In the genomic region with DNA sequence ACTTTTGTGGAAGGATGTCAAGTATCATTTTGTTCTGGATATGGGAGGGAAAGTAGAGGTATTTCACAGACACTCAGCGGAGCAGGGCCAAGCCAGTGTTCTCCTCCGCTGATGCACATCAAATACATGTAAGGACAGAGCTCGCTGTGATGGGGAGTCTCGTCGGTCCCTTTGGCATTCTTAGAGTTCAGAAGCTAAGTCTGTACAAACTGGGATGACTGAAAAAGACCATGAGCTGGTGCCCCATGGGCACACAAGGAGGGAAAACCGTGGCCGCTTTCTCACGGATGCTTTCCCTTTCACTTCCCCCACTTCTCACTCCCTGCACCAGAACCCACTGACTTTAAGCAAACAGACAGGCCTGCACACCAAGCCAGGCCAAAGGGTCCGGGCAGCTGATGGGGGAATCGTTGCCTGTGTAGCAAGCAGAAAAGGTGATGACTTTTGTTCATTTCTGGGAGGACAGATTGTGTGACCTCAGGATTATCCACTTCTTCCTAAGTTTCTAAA, we compare ENCODE assay signal across 22 cellular contexts. TPM values are rescaled to one million over a fixed set of nuclear protein-coding genes. Genes with fewer than 3 reads are reported as not detected.
DNase-seq lines count a peak whose midpoint lies in the region; ATAC-seq and TF ChIP-seq lines count a peak whose summit lies in the region.
"Had no signal": no experiment of that assay in that cellular context is flagged by ENCODE, and none has a peak within 500 bp of the region (broad histone marks: within the 10 kb centered on the region; RNA-seq: fewer than 3 reads in every experiment).

No MANE protein-coding gene starts in this region.

- no peaks in the 10 kb centered on the region for H3K9me3 ChIP-seq in OCI-LY3 (ENCODE audit: insufficient read depth, low read length)
- no peaks in the 10 kb centered on the region for H3K9me3 ChIP-seq in BE2C
- H3K9me3 ChIP-seq: HAP-1, pancreas, vagina had no signal

- no peaks in the 10 kb centered on the region for H3K36me3 Mint-ChIP-seq in naive thymus-derived CD8-positive, alpha-beta T cell

- H3K79me2 ChIP-seq in OCI-LY3 (ENCODE audit: low read length) = no peaks in the 10 kb centered on the region

- no peak overlapping the region for H3K27ac ChIP-seq in OCI-LY3 (ENCODE audit: low read length)
- H3K27ac ChIP-seq: epithelial cell of prostate, pancreas, vagina had no signal

- peak overlapping the region; percentile 53 for H3K4me2 ChIP-seq in OCI-LY3 (ENCODE audit: low read length)

- peak overlapping the region in 8 of 10 donors; percentile 8 to 85 (median 69) for H3K4me3 Mint-ChIP-seq in naive thymus-derived CD8-positive, alpha-beta T cell

- H3K36me3 ChIP-seq in OCI-LY3 (replicated peaks; ENCODE audit: low read depth, low read length) (no peaks in the 10 kb centered on the region), BE2C (no peaks in the 10 kb centered on the region; the same call in 1 of the 2 replicates)
- H3K36me3 ChIP-seq: HAP-1 had no signal

- no peaks in the 10 kb centered on the region for H4K20me1 ChIP-seq in OCI-LY3 (ENCODE audit: insufficient read depth, low read length)

- no peak overlapping the region for H2AFZ ChIP-seq in OCI-LY3 (ENCODE audit: low read depth, low read length)

- POLR2A ChIA-PET in naive thymus-derived CD8-positive, alpha-beta T cell (lab: Charles Lee) = interaction anchor here (0.8 to 4.2 kb wide), 4 partner anchors 29 to 357 kb away, joined by 3 to 19 read pairs (median 3); partner anchors contain the start of gene RPS6KA2

- H3K4me3 ChIP-seq in OCI-LY3 (ENCODE audit: low read length) (peak overlapping the region; percentile 37), BE2C (ENCODE audit: low read depth, low read length) (no peak overlapping the region)
- H3K4me3 ChIP-seq: HAP-1, pancreas, vagina had no signal

- peaks cover 6% of the 10 kb centered on the region; the same call in 1 of the 2 replicates for H3K4me1 ChIP-seq in OCI-LY3 (ENCODE audit: low read length)
- H3K4me1 ChIP-seq in BE2C = no peaks in the 10 kb centered on the region
- H3K4me1 ChIP-seq: pancreas, vagina had no signal

- TF ChIP-seq CTCF in OCI-LY3 (IDR thresholded peaks at IDR 0.05; ENCODE audit: low read depth, low read length) (no peak), BE2C (IDR thresholded peaks at IDR 0.05; ENCODE audit: low read depth, low read length) (no peak)

- peak overlapping the region; percentile 18 to 97 (median 88) for H3K27ac Mint-ChIP-seq in naive thymus-derived CD8-positive, alpha-beta T cell

- DNase-seq in activated effector memory CD4-positive, alpha-beta T cell treated with anti-CD3 and anti-CD28 coated beads, Interleukin-2, amount 50 U/mL, for 16 hours = peak; percentile 27
- DNase-seq in activated effector memory CD4-positive, alpha-beta T cell treated with Interleukin-2 at 50 U/mL for 16 hours = no peak
- no peak for DNase-seq in naive thymus-derived CD8-positive, alpha-beta T cell
- no peak for DNase-seq in NCI-H524 (lab: John Stamatoyannopoulos, UW)
- no peak for DNase-seq in BE2C
- DNase-seq: activated CD4-positive, CD25-positive, alpha-beta regulatory T cell treated with anti-CD3 and anti-CD28 coated beads, Interleukin-2, amount 50 U/mL, for 72 hours; activated CD8-positive, alpha-beta memory T cell treated with anti-CD3 and anti-CD28 coated beads, Interleukin-2, amount 50 U/mL, for 4 hours; activated naive CD4-positive, alpha-beta T cell; Calu3; dermis blood vessel endothelial cell; left ventricle myocardium superior; NCI-H2029; NCI-H510A treated with DMSO at 0.1 percent for 48 hours; OCI-M1; pancreas; stimulated activated CD4-positive, alpha-beta T cell treated with anti-CD3 and anti-CD28 coated beads, Interleukin-2, amount 100 ng/mL, for 24 hours had no signal

- peaks cover 30 to 58% (median 53%) of the 10 kb centered on the region in 4 donors for H3K4me1 Mint-ChIP-seq in naive thymus-derived CD8-positive, alpha-beta T cell

- no peaks in the 10 kb centered on the region for H3K27me3 Mint-ChIP-seq in naive thymus-derived CD8-positive, alpha-beta T cell

- ATAC-seq in GM19455 (IDR thresholded peaks at IDR 0.05; ENCODE audit: unreplicated experiment) (peak; percentile 47), HG03378 (IDR thresholded peaks at IDR 0.05; ENCODE audit: unreplicated experiment) (no peak)
- ATAC-seq in naive thymus-derived CD8-positive, alpha-beta T cell = no peak
- ATAC-seq: left ventricle myocardium superior, pancreas had no signal

- no peaks in the 10 kb centered on the region for H3K27me3 ChIP-seq in OCI-LY3 (ENCODE audit: low read depth, low read length)
- H3K27me3 ChIP-seq in BE2C = no peaks in the 10 kb centered on the region
- H3K27me3 ChIP-seq: pancreas, vagina had no signal

- H3K9ac ChIP-seq in OCI-LY3 (ENCODE audit: low read length) = no peak overlapping the region

- peaks cover 0 to 7% (median 0%) of the 10 kb centered on the region in 9 donors for H3K9me3 Mint-ChIP-seq in naive thymus-derived CD8-positive, alpha-beta T cell

RNA-seq across cellular contexts. Expression of gene MPC1, which starts 27.7 kb away (rescaled TPM):
- total RNA-seq in naive thymus-derived CD8-positive, alpha-beta T cell = 10 to 100 TPM; 33.5 to 38.8 TPM
- polyA plus RNA-seq in naive thymus-derived CD8-positive, alpha-beta T cell = 10 to 100 TPM; 64.1 to 76.7 (median 65.8) TPM
- polyA plus RNA-seq in BE2C (2012; ENCODE audit: insufficient read depth, insufficient read length, low read depth) = 137 TPM
